ENCODE assay signal across 1 cellular context in the genomic region with DNA sequence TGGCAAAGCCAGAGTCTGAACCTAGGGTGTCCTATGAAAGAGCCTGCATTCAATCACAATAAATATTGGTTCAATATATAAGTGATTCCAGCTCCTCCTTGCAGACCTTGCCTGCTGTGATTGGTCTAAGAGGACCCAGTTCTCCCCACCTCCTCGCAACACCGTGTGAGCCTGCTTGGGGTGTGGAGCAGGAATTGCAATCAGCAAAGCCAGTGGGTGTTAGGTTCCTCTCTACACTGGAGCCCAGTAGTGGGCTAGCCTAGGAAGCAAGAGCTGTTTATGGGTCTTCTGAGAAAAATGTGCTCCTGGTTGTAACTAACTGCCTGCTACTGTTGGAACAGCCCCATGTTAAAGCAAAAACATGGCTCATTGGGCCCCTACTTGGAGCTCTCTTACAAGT.
TF ChIP-seq lines count a peak whose summit lies in the region.

No MANE protein-coding gene starts in this region.

TF ChIP-seq in HepG2, 621 proteins besides CTCF, POLR2A, EP300 and RAD21:
- TF ChIP-seq, protein P1, sequence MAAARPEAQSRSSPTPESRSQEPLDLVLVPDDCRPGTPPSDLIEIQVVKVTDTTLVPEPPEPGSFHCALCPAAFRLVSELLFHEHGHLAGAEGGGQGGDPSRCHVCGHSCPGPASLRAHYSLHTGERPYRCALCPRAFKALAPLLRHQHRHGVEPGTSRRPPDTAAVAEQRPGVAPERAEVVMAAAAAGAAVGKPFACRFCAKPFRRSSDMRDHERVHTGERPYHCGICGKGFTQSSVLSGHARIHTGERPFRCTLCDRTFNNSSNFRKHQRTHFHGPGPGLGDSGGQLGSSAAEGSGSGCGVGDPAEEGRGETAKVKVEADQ (CRISPR knock-in tag; IDR thresholded peaks at IDR 0.05; ENCODE audit: borderline replicate concordance) = no peak
- TF ChIP-seq, protein P2, sequence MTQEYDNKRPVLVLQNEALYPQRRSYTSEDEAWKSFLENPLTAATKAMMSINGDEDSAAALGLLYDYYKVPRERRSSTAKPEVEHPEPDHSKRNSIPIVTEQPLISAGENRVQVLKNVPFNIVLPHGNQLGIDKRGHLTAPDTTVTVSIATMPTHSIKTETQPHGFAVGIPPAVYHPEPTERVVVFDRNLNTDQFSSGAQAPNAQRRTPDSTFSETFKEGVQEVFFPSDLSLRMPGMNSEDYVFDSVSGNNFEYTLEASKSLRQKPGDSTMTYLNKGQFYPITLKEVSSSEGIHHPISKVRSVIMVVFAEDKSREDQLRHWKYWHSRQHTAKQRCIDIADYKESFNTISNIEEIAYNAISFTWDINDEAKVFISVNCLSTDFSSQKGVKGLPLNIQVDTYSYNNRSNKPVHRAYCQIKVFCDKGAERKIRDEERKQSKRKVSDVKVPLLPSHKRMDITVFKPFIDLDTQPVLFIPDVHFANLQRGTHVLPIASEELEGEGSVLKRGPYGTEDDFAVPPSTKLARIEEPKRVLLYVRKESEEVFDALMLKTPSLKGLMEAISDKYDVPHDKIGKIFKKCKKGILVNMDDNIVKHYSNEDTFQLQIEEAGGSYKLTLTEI (CRISPR knock-in tag; conservative IDR thresholded peaks at IDR 0.05) = no peak
- no peak for TF ChIP-seq FOXA1 (IDR thresholded peaks at IDR 0.05)
- TF ChIP-seq FOXA1 (CRISPR knock-in tag; IDR thresholded peaks at IDR 0.05) = no peak
- TF ChIP-seq, protein P3, sequence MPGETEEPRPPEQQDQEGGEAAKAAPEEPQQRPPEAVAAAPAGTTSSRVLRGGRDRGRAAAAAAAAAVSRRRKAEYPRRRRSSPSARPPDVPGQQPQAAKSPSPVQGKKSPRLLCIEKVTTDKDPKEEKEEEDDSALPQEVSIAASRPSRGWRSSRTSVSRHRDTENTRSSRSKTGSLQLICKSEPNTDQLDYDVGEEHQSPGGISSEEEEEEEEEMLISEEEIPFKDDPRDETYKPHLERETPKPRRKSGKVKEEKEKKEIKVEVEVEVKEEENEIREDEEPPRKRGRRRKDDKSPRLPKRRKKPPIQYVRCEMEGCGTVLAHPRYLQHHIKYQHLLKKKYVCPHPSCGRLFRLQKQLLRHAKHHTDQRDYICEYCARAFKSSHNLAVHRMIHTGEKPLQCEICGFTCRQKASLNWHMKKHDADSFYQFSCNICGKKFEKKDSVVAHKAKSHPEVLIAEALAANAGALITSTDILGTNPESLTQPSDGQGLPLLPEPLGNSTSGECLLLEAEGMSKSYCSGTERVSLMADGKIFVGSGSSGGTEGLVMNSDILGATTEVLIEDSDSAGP (CRISPR knock-in tag; IDR thresholded peaks at IDR 0.05; ENCODE audit: borderline replicate concordance) = no peak
- TF ChIP-seq, protein P4, sequence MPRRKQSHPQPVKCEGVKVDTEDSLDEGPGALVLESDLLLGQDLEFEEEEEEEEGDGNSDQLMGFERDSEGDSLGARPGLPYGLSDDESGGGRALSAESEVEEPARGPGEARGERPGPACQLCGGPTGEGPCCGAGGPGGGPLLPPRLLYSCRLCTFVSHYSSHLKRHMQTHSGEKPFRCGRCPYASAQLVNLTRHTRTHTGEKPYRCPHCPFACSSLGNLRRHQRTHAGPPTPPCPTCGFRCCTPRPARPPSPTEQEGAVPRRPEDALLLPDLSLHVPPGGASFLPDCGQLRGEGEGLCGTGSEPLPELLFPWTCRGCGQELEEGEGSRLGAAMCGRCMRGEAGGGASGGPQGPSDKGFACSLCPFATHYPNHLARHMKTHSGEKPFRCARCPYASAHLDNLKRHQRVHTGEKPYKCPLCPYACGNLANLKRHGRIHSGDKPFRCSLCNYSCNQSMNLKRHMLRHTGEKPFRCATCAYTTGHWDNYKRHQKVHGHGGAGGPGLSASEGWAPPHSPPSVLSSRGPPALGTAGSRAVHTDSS (CRISPR knock-in tag; conservative IDR thresholded peaks at IDR 0.05) = no peak
- TF ChIP-seq, protein P5, sequence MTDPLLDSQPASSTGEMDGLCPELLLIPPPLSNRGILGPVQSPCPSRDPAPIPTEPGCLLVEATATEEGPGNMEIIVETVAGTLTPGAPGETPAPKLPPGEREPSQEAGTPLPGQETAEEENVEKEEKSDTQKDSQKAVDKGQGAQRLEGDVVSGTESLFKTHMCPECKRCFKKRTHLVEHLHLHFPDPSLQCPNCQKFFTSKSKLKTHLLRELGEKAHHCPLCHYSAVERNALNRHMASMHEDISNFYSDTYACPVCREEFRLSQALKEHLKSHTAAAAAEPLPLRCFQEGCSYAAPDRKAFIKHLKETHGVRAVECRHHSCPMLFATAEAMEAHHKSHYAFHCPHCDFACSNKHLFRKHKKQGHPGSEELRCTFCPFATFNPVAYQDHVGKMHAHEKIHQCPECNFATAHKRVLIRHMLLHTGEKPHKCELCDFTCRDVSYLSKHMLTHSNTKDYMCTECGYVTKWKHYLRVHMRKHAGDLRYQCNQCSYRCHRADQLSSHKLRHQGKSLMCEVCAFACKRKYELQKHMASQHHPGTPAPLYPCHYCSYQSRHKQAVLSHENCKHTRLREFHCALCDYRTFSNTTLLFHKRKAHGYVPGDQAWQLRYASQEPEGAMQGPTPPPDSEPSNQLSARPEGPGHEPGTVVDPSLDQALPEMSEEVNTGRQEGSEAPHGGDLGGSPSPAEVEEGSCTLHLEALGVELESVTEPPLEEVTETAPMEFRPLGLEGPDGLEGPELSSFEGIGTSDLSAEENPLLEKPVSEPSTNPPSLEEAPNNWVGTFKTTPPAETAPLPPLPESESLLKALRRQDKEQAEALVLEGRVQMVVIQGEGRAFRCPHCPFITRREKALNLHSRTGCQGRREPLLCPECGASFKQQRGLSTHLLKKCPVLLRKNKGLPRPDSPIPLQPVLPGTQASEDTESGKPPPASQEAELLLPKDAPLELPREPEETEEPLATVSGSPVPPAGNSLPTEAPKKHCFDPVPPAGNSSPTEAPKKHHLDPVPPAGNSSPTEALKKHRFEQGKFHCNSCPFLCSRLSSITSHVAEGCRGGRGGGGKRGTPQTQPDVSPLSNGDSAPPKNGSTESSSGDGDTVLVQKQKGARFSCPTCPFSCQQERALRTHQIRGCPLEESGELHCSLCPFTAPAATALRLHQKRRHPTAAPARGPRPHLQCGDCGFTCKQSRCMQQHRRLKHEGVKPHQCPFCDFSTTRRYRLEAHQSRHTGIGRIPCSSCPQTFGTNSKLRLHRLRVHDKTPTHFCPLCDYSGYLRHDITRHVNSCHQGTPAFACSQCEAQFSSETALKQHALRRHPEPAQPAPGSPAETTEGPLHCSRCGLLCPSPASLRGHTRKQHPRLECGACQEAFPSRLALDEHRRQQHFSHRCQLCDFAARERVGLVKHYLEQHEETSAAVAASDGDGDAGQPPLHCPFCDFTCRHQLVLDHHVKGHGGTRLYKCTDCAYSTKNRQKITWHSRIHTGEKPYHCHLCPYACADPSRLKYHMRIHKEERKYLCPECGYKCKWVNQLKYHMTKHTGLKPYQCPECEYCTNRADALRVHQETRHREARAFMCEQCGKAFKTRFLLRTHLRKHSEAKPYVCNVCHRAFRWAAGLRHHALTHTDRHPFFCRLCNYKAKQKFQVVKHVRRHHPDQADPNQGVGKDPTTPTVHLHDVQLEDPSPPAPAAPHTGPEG (CRISPR knock-in tag; IDR thresholded peaks at IDR 0.05) = no peak
- TF ChIP-seq JUND (CRISPR knock-in tag; IDR thresholded peaks at IDR 0.05) = no peak
- TF ChIP-seq EZH2 (conservative IDR thresholded peaks at IDR 0.05; ENCODE audit: low read depth, low read length) = no peak
- TF ChIP-seq ASH2L (IDR thresholded peaks at IDR 0.05; ENCODE audit: insufficient read length, low read depth, low read length) = no peak
- no peak for TF ChIP-seq HCFC1 (IDR thresholded peaks at IDR 0.05; ENCODE audit: low read depth, low read length)
- TF ChIP-seq, protein P6, sequence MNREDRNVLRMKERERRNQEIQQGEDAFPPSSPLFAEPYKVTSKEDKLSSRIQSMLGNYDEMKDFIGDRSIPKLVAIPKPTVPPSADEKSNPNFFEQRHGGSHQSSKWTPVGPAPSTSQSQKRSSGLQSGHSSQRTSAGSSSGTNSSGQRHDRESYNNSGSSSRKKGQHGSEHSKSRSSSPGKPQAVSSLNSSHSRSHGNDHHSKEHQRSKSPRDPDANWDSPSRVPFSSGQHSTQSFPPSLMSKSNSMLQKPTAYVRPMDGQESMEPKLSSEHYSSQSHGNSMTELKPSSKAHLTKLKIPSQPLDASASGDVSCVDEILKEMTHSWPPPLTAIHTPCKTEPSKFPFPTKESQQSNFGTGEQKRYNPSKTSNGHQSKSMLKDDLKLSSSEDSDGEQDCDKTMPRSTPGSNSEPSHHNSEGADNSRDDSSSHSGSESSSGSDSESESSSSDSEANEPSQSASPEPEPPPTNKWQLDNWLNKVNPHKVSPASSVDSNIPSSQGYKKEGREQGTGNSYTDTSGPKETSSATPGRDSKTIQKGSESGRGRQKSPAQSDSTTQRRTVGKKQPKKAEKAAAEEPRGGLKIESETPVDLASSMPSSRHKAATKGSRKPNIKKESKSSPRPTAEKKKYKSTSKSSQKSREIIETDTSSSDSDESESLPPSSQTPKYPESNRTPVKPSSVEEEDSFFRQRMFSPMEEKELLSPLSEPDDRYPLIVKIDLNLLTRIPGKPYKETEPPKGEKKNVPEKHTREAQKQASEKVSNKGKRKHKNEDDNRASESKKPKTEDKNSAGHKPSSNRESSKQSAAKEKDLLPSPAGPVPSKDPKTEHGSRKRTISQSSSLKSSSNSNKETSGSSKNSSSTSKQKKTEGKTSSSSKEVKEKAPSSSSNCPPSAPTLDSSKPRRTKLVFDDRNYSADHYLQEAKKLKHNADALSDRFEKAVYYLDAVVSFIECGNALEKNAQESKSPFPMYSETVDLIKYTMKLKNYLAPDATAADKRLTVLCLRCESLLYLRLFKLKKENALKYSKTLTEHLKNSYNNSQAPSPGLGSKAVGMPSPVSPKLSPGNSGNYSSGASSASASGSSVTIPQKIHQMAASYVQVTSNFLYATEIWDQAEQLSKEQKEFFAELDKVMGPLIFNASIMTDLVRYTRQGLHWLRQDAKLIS (CRISPR knock-in tag; IDR thresholded peaks at IDR 0.05) = no peak
- TF ChIP-seq YEATS4 (CRISPR knock-in tag; IDR thresholded peaks at IDR 0.05; ENCODE audit: borderline replicate concordance) = no peak
- no peak for TF ChIP-seq MAFG (CRISPR knock-in tag; IDR thresholded peaks at IDR 0.05)
- no peak for TF ChIP-seq ZBTB21 (CRISPR knock-in tag; IDR thresholded peaks at IDR 0.05)
- TF ChIP-seq HNRNPUL1 (IDR thresholded peaks at IDR 0.05; ENCODE audit: low read depth, low read length) = no peak
- TF ChIP-seq, protein P7, sequence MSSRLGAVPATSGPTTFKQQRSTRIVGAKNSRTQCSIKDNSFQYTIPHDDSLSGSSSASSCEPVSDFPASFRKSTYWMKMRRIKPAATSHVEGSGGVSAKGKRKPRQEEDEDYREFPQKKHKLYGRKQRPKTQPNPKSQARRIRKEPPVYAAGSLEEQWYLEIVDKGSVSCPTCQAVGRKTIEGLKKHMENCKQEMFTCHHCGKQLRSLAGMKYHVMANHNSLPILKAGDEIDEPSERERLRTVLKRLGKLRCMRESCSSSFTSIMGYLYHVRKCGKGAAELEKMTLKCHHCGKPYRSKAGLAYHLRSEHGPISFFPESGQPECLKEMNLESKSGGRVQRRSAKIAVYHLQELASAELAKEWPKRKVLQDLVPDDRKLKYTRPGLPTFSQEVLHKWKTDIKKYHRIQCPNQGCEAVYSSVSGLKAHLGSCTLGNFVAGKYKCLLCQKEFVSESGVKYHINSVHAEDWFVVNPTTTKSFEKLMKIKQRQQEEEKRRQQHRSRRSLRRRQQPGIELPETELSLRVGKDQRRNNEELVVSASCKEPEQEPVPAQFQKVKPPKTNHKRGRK (CRISPR knock-in tag; IDR thresholded peaks at IDR 0.05) = no peak
